In genomic region chr11:59174664-59175033, GRCh38 we compare ENCODE assay signal across 1 cellular context.
TF ChIP-seq lines count a peak whose summit lies in the region.

No MANE protein-coding gene starts in this region.

TF ChIP-seq in HCT116, 20 proteins besides CTCF, POLR2A, EP300 and RAD21 (continued from another document):
- TF ChIP-seq REST (IDR thresholded peaks at IDR 0.05; ENCODE audit: low read depth) (no peak), SP1 (IDR thresholded peaks at IDR 0.05; ENCODE audit: low read depth) (no peak), ELF1 (IDR thresholded peaks at IDR 0.05; ENCODE audit: borderline replicate concordance, low read depth) (no peak), EGR1 (IDR thresholded peaks at IDR 0.05; ENCODE audit: low read depth) (no peak), POLR2AphosphoS5 (IDR thresholded peaks at IDR 0.05; ENCODE audit: low read depth, low read length) (no peak), EZH2 (IDR thresholded peaks at IDR 0.05) (no peak), CEBPB (IDR thresholded peaks at IDR 0.05; ENCODE audit: low read depth) (no peak), YY1 (IDR thresholded peaks at IDR 0.05; ENCODE audit: extremely low read depth, insufficient replicate concordance, low read depth, low read length) (no peak), TCF7L2 (IDR thresholded peaks at IDR 0.05; ENCODE audit: borderline replicate concordance, extremely low read depth, insufficient read depth, insufficient read length) (no peak), SRF (IDR thresholded peaks at IDR 0.05; ENCODE audit: low read depth) (no peak), ZFX (IDR thresholded peaks at IDR 0.05) (no peak)
- TF ChIP-seq, protein P1, sequence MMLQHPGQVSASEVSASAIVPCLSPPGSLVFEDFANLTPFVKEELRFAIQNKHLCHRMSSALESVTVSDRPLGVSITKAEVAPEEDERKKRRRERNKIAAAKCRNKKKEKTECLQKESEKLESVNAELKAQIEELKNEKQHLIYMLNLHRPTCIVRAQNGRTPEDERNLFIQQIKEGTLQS (IDR thresholded peaks at IDR 0.05): no peak
